22 cellular contexts compared by ENCODE assay signal in the genomic region with DNA sequence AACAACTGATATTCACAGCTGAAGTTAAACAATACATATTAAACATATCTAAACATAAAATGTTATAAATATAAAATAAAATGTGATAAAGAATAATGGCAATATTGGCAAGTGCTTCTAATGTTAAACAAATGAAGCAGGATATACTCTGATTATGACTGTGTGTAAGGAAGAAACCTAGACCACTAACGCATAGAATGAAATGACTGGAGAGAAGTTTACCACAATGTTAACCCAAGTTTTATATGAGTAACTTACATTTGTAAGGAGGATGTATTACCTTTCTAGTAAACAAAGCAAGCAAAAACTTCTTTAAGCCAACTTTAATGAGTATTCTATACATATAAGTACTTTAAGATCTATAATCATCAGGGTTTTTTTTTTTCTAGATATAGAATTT.
"Had no signal": no experiment of that assay in that cellular context is flagged by ENCODE, and none has a peak within 500 bp of the region (broad histone marks: within the 10 kb centered on the region; RNA-seq: fewer than 3 reads in every experiment).

No MANE protein-coding gene starts in this region.

- H3K27ac ChIP-seq: dorsolateral prefrontal cortex, heart left ventricle, neutrophil, psoas muscle, spleen, suprapubic skin, thyroid gland had no signal

- H3K4me3 ChIP-seq: dorsolateral prefrontal cortex, heart left ventricle, psoas muscle, spleen, suprapubic skin, thyroid gland had no signal

- H3K4me3 Mint-ChIP-seq: naive B cell, type B pancreatic cell had no signal

- H3K27me3 ChIP-seq: dorsolateral prefrontal cortex, heart left ventricle, neutrophil, spleen, suprapubic skin, thyroid gland had no signal

- H3K4me1 ChIP-seq: heart left ventricle, psoas muscle, spleen, suprapubic skin, thyroid gland had no signal

- DNase-seq: cortex of kidney; dorsolateral prefrontal cortex; effector CD8-positive, alpha-beta T cell; heart left ventricle; hypothalamus; kidney glomerular epithelial cell; mesendoderm; naive B cell; psoas muscle; retina; spleen; stimulated activated CD4-positive, alpha-beta T cell treated with anti-CD3 and anti-CD28 coated beads, Interleukin-15, amount 100 ng/mL, for 24 hours; stimulated activated CD4-positive, alpha-beta T cell treated with anti-CD3 and anti-CD28 coated beads, Interleukin-1b, Interleukin-23, amount 100 ng/mL, for 48 hours; stimulated activated CD4-positive, alpha-beta T cell treated with anti-CD3 and anti-CD28 coated beads, Interleukin-4, amount 100 ng/mL, for 24 hours; stimulated activated naive CD4-positive, alpha-beta T cell; thyroid gland had no signal

- H3K9me3 ChIP-seq: neutrophil, psoas muscle, suprapubic skin, thyroid gland had no signal

- H3K9me3 Mint-ChIP-seq: type B pancreatic cell had no signal

- ATAC-seq: heart left ventricle, psoas muscle, sciatic nerve had no signal

- H3K27ac Mint-ChIP-seq: type B pancreatic cell had no signal

- H3K27me3 Mint-ChIP-seq: naive B cell, type B pancreatic cell had no signal

- FAIRE-seq: frontal cortex, urothelium cell line had no signal
